ENCODE assay signal across 1 cellular context in genomic region chr10:99430116-99430450, GRCh38.
TF ChIP-seq lines count a peak whose summit lies in the region.

No MANE protein-coding gene starts in this region.

TF ChIP-seq in HepG2, 621 proteins besides CTCF, POLR2A, EP300 and RAD21 (continued from another document and continues in another):
- TF ChIP-seq SP4 (CRISPR knock-in tag; IDR thresholded peaks at IDR 0.05), result no peak
- no peak for TF ChIP-seq ZFX (CRISPR knock-in tag; IDR thresholded peaks at IDR 0.05; ENCODE audit: low read depth)
- 0 out of 2 replicates have a peak, but pooled peaks have one; percentile 74 for TF ChIP-seq ZNF558 (CRISPR knock-in tag; IDR thresholded peaks at IDR 0.05; ENCODE audit: borderline replicate concordance)
- TF ChIP-seq ZNF850 (CRISPR knock-in tag; conservative IDR thresholded peaks at IDR 0.05), result no peak
- 0 out of 2 replicates have a peak, but pooled peaks have one; percentile 34 for TF ChIP-seq ZNF263 (CRISPR knock-in tag; IDR thresholded peaks at IDR 0.05)
- 0 out of 2 replicates have a peak, but pooled peaks have one; percentile 16 for TF ChIP-seq ZNF205 (CRISPR knock-in tag; IDR thresholded peaks at IDR 0.05)
- no peak for TF ChIP-seq ONECUT2 (CRISPR knock-in tag; IDR thresholded peaks at IDR 0.05)
- peak; percentile 78 for TF ChIP-seq ZMYM3 (CRISPR knock-in tag; IDR thresholded peaks at IDR 0.05)
- TF ChIP-seq HES4 (CRISPR knock-in tag; IDR thresholded peaks at IDR 0.05; ENCODE audit: borderline replicate concordance), result peak; percentile 57; the same call in 1 of the 2 replicates
- TF ChIP-seq, protein P1, sequence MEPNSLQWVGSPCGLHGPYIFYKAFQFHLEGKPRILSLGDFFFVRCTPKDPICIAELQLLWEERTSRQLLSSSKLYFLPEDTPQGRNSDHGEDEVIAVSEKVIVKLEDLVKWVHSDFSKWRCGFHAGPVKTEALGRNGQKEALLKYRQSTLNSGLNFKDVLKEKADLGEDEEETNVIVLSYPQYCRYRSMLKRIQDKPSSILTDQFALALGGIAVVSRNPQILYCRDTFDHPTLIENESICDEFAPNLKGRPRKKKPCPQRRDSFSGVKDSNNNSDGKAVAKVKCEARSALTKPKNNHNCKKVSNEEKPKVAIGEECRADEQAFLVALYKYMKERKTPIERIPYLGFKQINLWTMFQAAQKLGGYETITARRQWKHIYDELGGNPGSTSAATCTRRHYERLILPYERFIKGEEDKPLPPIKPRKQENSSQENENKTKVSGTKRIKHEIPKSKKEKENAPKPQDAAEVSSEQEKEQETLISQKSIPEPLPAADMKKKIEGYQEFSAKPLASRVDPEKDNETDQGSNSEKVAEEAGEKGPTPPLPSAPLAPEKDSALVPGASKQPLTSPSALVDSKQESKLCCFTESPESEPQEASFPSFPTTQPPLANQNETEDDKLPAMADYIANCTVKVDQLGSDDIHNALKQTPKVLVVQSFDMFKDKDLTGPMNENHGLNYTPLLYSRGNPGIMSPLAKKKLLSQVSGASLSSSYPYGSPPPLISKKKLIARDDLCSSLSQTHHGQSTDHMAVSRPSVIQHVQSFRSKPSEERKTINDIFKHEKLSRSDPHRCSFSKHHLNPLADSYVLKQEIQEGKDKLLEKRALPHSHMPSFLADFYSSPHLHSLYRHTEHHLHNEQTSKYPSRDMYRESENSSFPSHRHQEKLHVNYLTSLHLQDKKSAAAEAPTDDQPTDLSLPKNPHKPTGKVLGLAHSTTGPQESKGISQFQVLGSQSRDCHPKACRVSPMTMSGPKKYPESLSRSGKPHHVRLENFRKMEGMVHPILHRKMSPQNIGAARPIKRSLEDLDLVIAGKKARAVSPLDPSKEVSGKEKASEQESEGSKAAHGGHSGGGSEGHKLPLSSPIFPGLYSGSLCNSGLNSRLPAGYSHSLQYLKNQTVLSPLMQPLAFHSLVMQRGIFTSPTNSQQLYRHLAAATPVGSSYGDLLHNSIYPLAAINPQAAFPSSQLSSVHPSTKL (CRISPR knock-in tag; IDR thresholded peaks at IDR 0.05), result 0 out of 2 replicates have a peak, but pooled peaks have one; percentile 3
- 0 out of 2 replicates have a peak, but pooled peaks have one; percentile 46 for TF ChIP-seq ZNF235 (CRISPR knock-in tag; IDR thresholded peaks at IDR 0.05; ENCODE audit: borderline replicate concordance)
- no peak for TF ChIP-seq TBX2 (CRISPR knock-in tag; IDR thresholded peaks at IDR 0.05; ENCODE audit: borderline replicate concordance)
- TF ChIP-seq MXI1 (IDR thresholded peaks at IDR 0.05; ENCODE audit: borderline replicate concordance, low read depth, low read length), result no peak
- 0 out of 2 replicates have a peak, but pooled peaks have one; percentile 61 for TF ChIP-seq ZNF256 (CRISPR knock-in tag; conservative IDR thresholded peaks at IDR 0.05)
- peak; percentile 73 for TF ChIP-seq ADNP (CRISPR knock-in tag; IDR thresholded peaks at IDR 0.05)
- no peak for TF ChIP-seq BATF2 (CRISPR knock-in tag; IDR thresholded peaks at IDR 0.05)
- TF ChIP-seq NFIB (CRISPR knock-in tag; IDR thresholded peaks at IDR 0.05; ENCODE audit: borderline replicate concordance), result no peak
- peak; percentile 46; the same call in 1 of the 2 replicates for TF ChIP-seq ZNF768 (CRISPR knock-in tag; IDR thresholded peaks at IDR 0.05)
- TF ChIP-seq ZFP1 (CRISPR knock-in tag; IDR thresholded peaks at IDR 0.05), result no peak
- TF ChIP-seq ZNF776 (CRISPR knock-in tag; IDR thresholded peaks at IDR 0.05), result peak; percentile 38; the same call in 1 of the 2 replicates
- no peak for TF ChIP-seq MYPOP (CRISPR knock-in tag; IDR thresholded peaks at IDR 0.05)
- TF ChIP-seq ZNF790 (CRISPR knock-in tag; IDR thresholded peaks at IDR 0.05; ENCODE audit: borderline replicate concordance), result no peak; the same call in 1 of the 2 replicates
- TF ChIP-seq KMT2B (CRISPR knock-in tag; IDR thresholded peaks at IDR 0.05), result no peak
- no peak for TF ChIP-seq ARHGAP35 (CRISPR knock-in tag; IDR thresholded peaks at IDR 0.05; ENCODE audit: borderline replicate concordance)
- TF ChIP-seq, protein P2, sequence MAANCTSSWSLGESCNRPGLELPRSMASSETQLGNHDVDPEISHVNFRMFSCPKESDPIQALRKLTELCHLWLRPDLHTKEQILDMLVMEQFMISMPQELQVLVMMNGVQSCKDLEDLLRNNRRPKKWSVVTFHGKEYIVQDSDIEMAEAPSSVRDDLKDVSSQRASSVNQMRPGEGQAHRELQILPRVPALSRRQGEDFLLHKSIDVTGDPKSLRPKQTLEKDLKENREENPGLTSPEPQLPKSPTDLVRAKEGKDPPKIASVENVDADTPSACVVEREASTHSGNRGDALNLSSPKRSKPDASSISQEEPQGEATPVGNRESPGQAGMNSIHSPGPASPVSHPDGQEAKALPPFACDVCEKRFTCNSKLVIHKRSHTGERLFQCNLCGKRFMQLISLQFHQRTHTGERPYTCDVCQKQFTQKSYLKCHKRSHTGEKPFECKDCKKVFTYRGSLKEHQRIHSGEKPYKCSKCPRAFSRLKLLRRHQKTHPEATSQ (CRISPR knock-in tag; IDR thresholded peaks at IDR 0.05; ENCODE audit: borderline replicate concordance), result no peak
- 0 out of 2 replicates have a peak, but pooled peaks have one; percentile 48 for TF ChIP-seq ISX (CRISPR knock-in tag; conservative IDR thresholded peaks at IDR 0.05)
- 0 out of 2 replicates have a peak, but pooled peaks have one; percentile 4 for TF ChIP-seq ZNF124 (CRISPR knock-in tag; IDR thresholded peaks at IDR 0.05)
- TF ChIP-seq DR1 (CRISPR knock-in tag; IDR thresholded peaks at IDR 0.05), result no peak
- no peak for TF ChIP-seq ZNF331 (CRISPR knock-in tag; IDR thresholded peaks at IDR 0.05)
- TF ChIP-seq ZBTB7B (CRISPR knock-in tag; IDR thresholded peaks at IDR 0.05), result peak; percentile 53; the same call in 1 of the 2 replicates
- 0 out of 2 replicates have a peak, but pooled peaks have one; percentile 68 for TF ChIP-seq MTERF4 (CRISPR knock-in tag; IDR thresholded peaks at IDR 0.05)
- TF ChIP-seq, protein P3, sequence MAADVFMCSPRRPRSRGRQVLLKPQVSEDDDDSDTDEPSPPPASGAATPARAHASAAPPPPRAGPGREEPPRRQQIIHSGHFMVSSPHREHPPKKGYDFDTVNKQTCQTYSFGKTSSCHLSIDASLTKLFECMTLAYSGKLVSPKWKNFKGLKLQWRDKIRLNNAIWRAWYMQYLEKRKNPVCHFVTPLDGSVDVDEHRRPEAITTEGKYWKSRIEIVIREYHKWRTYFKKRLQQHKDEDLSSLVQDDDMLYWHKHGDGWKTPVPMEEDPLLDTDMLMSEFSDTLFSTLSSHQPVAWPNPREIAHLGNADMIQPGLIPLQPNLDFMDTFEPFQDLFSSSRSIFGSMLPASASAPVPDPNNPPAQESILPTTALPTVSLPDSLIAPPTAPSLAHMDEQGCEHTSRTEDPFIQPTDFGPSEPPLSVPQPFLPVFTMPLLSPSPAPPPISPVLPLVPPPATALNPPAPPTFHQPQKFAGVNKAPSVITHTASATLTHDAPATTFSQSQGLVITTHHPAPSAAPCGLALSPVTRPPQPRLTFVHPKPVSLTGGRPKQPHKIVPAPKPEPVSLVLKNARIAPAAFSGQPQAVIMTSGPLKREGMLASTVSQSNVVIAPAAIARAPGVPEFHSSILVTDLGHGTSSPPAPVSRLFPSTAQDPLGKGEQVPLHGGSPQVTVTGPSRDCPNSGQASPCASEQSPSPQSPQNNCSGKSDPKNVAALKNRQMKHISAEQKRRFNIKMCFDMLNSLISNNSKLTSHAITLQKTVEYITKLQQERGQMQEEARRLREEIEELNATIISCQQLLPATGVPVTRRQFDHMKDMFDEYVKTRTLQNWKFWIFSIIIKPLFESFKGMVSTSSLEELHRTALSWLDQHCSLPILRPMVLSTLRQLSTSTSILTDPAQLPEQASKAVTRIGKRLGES (CRISPR knock-in tag; IDR thresholded peaks at IDR 0.05; ENCODE audit: borderline replicate concordance), result no peak
- 0 out of 2 replicates have a peak, but pooled peaks have one; percentile 36 for TF ChIP-seq FOXC1 (CRISPR knock-in tag; IDR thresholded peaks at IDR 0.05; ENCODE audit: borderline replicate concordance)
- TF ChIP-seq ZNF557 (CRISPR knock-in tag; IDR thresholded peaks at IDR 0.05), result no peak
- TF ChIP-seq AFF4 (CRISPR knock-in tag; IDR thresholded peaks at IDR 0.05), result peak; percentile 70; the same call in 1 of the 2 replicates
- 0 out of 2 replicates have a peak, but pooled peaks have one; percentile 3 for TF ChIP-seq YEATS4 (CRISPR knock-in tag; IDR thresholded peaks at IDR 0.05; ENCODE audit: borderline replicate concordance)
- TF ChIP-seq MBD4 (IDR thresholded peaks at IDR 0.05; ENCODE audit: borderline replicate concordance, low read length), result no peak
- 0 out of 2 replicates have a peak, but pooled peaks have one; percentile 67 for TF ChIP-seq HOXA5 (CRISPR knock-in tag; IDR thresholded peaks at IDR 0.05)
- no peak; the same call in 1 of the 2 replicates for TF ChIP-seq ZNF563 (CRISPR knock-in tag; IDR thresholded peaks at IDR 0.05)
- 0 out of 2 replicates have a peak, but pooled peaks have one; percentile 5 for TF ChIP-seq MIER3 (CRISPR knock-in tag; IDR thresholded peaks at IDR 0.05; ENCODE audit: borderline replicate concordance)
- peak; percentile 44; the same call in 1 of the 2 replicates for TF ChIP-seq CHD4 (IDR thresholded peaks at IDR 0.05; ENCODE audit: borderline replicate concordance, low read length)
- peak; percentile 51; the same call in 1 of the 2 replicates for TF ChIP-seq PREB (CRISPR knock-in tag; IDR thresholded peaks at IDR 0.05)
- peak; percentile 69 for TF ChIP-seq PTBP1 (IDR thresholded peaks at IDR 0.05; ENCODE audit: low read depth, low read length, poor library complexity, severe bottlenecking)
- TF ChIP-seq TOE1 (CRISPR knock-in tag; IDR thresholded peaks at IDR 0.05), result no peak
- TF ChIP-seq ZNF20 (CRISPR knock-in tag; IDR thresholded peaks at IDR 0.05), result no peak
